Comparison of ENCODE assay signal across 8 cellular contexts in the genomic region with DNA sequence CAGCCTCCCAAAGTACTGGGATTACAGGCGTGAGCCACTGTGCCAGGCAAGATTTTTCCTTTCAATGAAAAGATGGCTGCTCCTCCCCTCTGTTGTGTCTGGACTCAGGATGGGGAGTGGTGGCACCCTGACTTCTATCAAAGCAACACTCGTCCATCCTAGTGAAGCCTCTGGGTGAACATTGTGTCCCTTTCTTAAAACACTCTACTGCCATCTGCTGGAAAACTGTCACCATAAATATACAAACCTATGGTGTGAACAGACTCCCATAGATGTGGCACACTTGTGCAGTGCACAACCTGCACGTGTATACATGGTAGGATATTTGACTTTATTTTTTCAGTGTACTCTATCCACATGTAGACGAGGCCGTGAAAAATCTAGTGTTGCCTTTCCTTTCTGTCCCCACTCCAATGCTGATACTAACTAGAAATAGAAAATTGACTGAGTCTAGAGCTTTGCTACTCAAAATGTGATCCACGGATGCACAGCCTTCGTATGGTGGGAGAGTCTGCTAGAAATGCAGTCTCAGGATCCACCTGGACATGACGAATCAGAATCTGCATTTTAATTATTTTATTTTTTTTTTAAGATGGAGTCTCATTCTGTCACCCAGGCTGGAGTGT. TPM values are rescaled to one million over a fixed set of nuclear protein-coding genes. Genes with fewer than 3 reads are reported as not detected.
DNase-seq lines count a peak whose midpoint lies in the region; ATAC-seq and TF ChIP-seq lines count a peak whose summit lies in the region.

No MANE protein-coding gene starts in this region.

- no peaks in the 10 kb centered on the region for H3K27me3 ChIP-seq in dorsolateral prefrontal cortex
- H3K27me3 ChIP-seq in mesenchymal stem cell (ENCODE audit: control insufficient read depth in 1 of 2, insufficient read depth in 1 of 2, low read length in 2 of 2): peaks cover 3 to 29% of the 10 kb centered on the region in 2 experiments

- intact Hi-C loops in CD14-positive monocyte (cut with micrococcal nuclease) (loop anchor here in 1 of 2 donors (2.0 kb wide), 1 partner anchor 354 kb away; no protein-coding TSS in a partner anchor), dorsolateral prefrontal cortex (cut with DNase I) (loop anchor here (1.0 to 5.0 kb wide), 4 partner anchors 101 to 358 kb away; no protein-coding TSS in a partner anchor)

- no peak overlapping the region for H3K4ac ChIP-seq in mesenchymal stem cell (ENCODE audit: low read depth in 1 of 2, low read length in 2 of 2)

- peaks cover 14% of the 10 kb centered on the region for H3K4me1 Mint-ChIP-seq in CD14-positive monocyte
- peaks cover 14% of the 10 kb centered on the region for H3K4me1 Mint-ChIP-seq in T-helper 17 cell

- H4K91ac ChIP-seq in mesenchymal stem cell (ENCODE audit: low read length): no peak overlapping the region

- no peaks in the 10 kb centered on the region for H3K36me3 ChIP-seq in mesenchymal stem cell (ENCODE audit: control insufficient read depth in 1 of 2, insufficient read depth in 2 of 2, low read depth in 1 of 2, low read length in 2 of 2)

- H2BK5ac ChIP-seq in mesenchymal stem cell (ENCODE audit: low read depth, low read length, poor library complexity, severe bottlenecking): no peak overlapping the region

- no peak overlapping the region for H2AFZ ChIP-seq in mesenchymal stem cell (ENCODE audit: low read depth, low read length)

- peak overlapping the region; percentile 68 for H2BK15ac ChIP-seq in mesenchymal stem cell (ENCODE audit: low read depth, poor library complexity, severe bottlenecking)

- no peak overlapping the region for H3K4me2 ChIP-seq in mesenchymal stem cell (ENCODE audit: low read length, poor library complexity, severe bottlenecking)

- DNase-seq in CD14-positive monocyte (ENCODE audit: low spot score) (no peak), NCI-H2107 (lab: John Stamatoyannopoulos, UW) (peak; percentile 73), T-helper 17 cell (peak in 1 of 3 donors; percentile 38), dorsolateral prefrontal cortex (peak in 1 of 10 donors; percentile 30), mesenchymal stem cell (peak; percentile 85)

- H3K27me3 Mint-ChIP-seq in CD14-positive monocyte (ENCODE audit: low read depth in 3 of 3) (peaks cover 0 to 10% (median 4%) of the 10 kb centered on the region in 3 donors), T-helper 17 cell (no peaks in the 10 kb centered on the region)

- H3K36me3 Mint-ChIP-seq in CD14-positive monocyte (no peaks in the 10 kb centered on the region), T-helper 17 cell (ENCODE audit: low read depth) (no peaks in the 10 kb centered on the region)

- H2BK12ac ChIP-seq in mesenchymal stem cell (ENCODE audit: low read length in 2 of 2): no peak overlapping the region

- H3K9ac ChIP-seq in mesenchymal stem cell (ENCODE audit: low read length): no peak overlapping the region

- TF ChIP-seq CTCF in CD14-positive monocyte (IDR thresholded peaks at IDR 0.05) (peak; percentile 80), dorsolateral prefrontal cortex (IDR thresholded peaks at IDR 0.05 in 54 of 56, conservative IDR thresholded peaks at IDR 0.05 in 2 of 56; ENCODE audit: low read depth in 1 of 56, partially characterized antibody in 56 of 56) (peak; percentile 13 to 96 (median 85))

- H3K9me3 Mint-ChIP-seq in CD14-positive monocyte: peaks cover 9 to 28% (median 18%) of the 10 kb centered on the region in 7 donors

- H3K4me3 ChIP-seq in dorsolateral prefrontal cortex (no peak overlapping the region), mesenchymal stem cell (ENCODE audit: insufficient read depth in 1 of 2, low read depth in 1 of 2, low read length in 2 of 2) (no peak overlapping the region)

- H3K27ac Mint-ChIP-seq in CD14-positive monocyte (no peak overlapping the region), T-helper 17 cell (no peak overlapping the region)

- no peak overlapping the region for H2AK5ac ChIP-seq in mesenchymal stem cell (ENCODE audit: low read length, severe bottlenecking)

- WGBS in mesenchymal stem cell: 47% methylated on average over 5 of the region's 8 CpGs

- H3K14ac ChIP-seq in mesenchymal stem cell (ENCODE audit: low read length in 2 of 2): no peak overlapping the region

- no peak overlapping the region for H2BK120ac ChIP-seq in mesenchymal stem cell (ENCODE audit: low read depth, low read length)

- H3K18ac ChIP-seq in mesenchymal stem cell (ENCODE audit: low read depth in 1 of 2, low read length in 2 of 2): no peak overlapping the region

- H3K23ac ChIP-seq in mesenchymal stem cell (ENCODE audit: low read length in 2 of 2): no peak overlapping the region

- peak; percentile 68 for ATAC-seq in GM18520 (IDR thresholded peaks at IDR 0.05; ENCODE audit: unreplicated experiment)
- peak; percentile 67 for ATAC-seq in HG03135 (IDR thresholded peaks at IDR 0.05; ENCODE audit: unreplicated experiment)
- ATAC-seq in T-helper 17 cell: peak; percentile 77
- ATAC-seq in GM18498 (IDR thresholded peaks at IDR 0.05; ENCODE audit: unreplicated experiment): no peak

- H3K4me3 Mint-ChIP-seq in CD14-positive monocyte (no peak overlapping the region), T-helper 17 cell (no peak overlapping the region)

- H3K9me3 ChIP-seq in T-helper 17 cell (ENCODE audit: control insufficient read depth, low read length, poor library complexity, severe bottlenecking) (no peaks in the 10 kb centered on the region), mesenchymal stem cell (ENCODE audit: control insufficient read depth, low read length) (no peaks in the 10 kb centered on the region)

- no peak overlapping the region for H3K27ac ChIP-seq in dorsolateral prefrontal cortex
- H3K27ac ChIP-seq in mesenchymal stem cell (ENCODE audit: low read length, poor library complexity, severe bottlenecking): no peak overlapping the region

- no peak overlapping the region for H4K8ac ChIP-seq in mesenchymal stem cell (ENCODE audit: low read length)

- no peaks in the 10 kb centered on the region for H3K4me1 ChIP-seq in mesenchymal stem cell (ENCODE audit: control insufficient read depth, insufficient read depth, low read depth, low read length)

- no peaks in the 10 kb centered on the region for H3K79me1 ChIP-seq in mesenchymal stem cell (replicated peaks; ENCODE audit: low read length, poor library complexity, severe bottlenecking)

RNA-seq across cellular contexts. Expression of gene PLCG2, which starts 55.9 kb away (rescaled TPM):
- 10 to 100 TPM; 19.5 to 35.5 TPM for polyA plus RNA-seq in CD14-positive monocyte
- 10 to 100 TPM in 1 of 2 donors, 1 to 10 TPM in 1; 4.2 to 16.2 TPM for total RNA-seq in T-helper 17 cell
- 10 to 100 TPM in 65 of 120 experiments, 1 to 10 TPM in 55; 3.2 to 24.2 (median 10.4) TPM for total RNA-seq in dorsolateral prefrontal cortex
- polyA plus RNA-seq in mesenchymal stem cell (2013, experiment 1 of 2): 0.21 TPM
- 0.41 TPM for polyA plus RNA-seq in mesenchymal stem cell (2013, experiment 2 of 2)
